In the genomic region with DNA sequence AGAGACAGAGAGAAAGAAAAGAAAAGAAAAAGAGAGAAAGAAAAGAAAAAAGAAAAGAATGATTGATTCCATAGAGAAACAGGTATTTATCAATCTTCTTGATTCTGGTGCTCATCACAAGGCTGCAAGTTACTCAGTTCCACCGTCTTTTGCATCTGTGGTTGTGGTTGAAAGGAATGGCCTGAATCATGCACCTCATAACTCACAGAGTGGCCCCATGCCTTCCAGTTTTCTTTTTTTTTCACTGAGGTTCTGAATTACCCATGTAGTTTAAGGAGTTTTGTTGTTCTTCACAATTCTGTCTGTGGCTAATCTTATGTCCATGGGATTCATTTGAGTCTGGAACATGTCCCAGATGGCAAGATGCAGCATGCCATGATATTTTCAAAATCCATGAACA, we compare ENCODE assay signal across 16 cellular contexts.
"Had no signal": no experiment of that assay in that cellular context is flagged by ENCODE, and none has a peak within 500 bp of the region (broad histone marks: within the 10 kb centered on the region; RNA-seq: fewer than 3 reads in every experiment).

No MANE protein-coding gene starts in this region.

- ATAC-seq: activated naive CD8-positive, alpha-beta T cell treated with anti-CD3 and anti-CD28 coated beads, Interleukin-2, amount 50 U/mL, for 24 hours; activated T-helper 17 cell treated with anti-CD3 and anti-CD28 coated beads, Interleukin-2, amount 50 U/mL, for 72 hours had no signal

- H3K27me3 Mint-ChIP-seq: type B pancreatic cell had no signal

- H3K4me1 Mint-ChIP-seq: activated naive CD8-positive, alpha-beta T cell treated with anti-CD3 and anti-CD28 coated beads, Interleukin-2, amount 50 U/mL, for 24 hours; activated T-helper 17 cell treated with anti-CD3 and anti-CD28 coated beads, Interleukin-2, amount 50 U/mL, for 72 hours; endodermal cell; nephron had no signal

- H3K27ac Mint-ChIP-seq: activated naive CD8-positive, alpha-beta T cell treated with anti-CD3 and anti-CD28 coated beads, Interleukin-2, amount 50 U/mL, for 24 hours; activated T-helper 17 cell treated with anti-CD3 and anti-CD28 coated beads, Interleukin-2, amount 50 U/mL, for 72 hours; endodermal cell; nephron; stimulated activated naive CD8-positive, alpha-beta T cell treated with anti-CD3 and anti-CD28 coated beads, Interleukin-15, Interleukin-2, amounts not matched to agents 100 ng/mL and 50 ng/mL, for 24 hours; type B pancreatic cell had no signal

- H3K27ac ChIP-seq: ascending aorta, dorsolateral prefrontal cortex, hepatocyte had no signal

- H3K9me3 Mint-ChIP-seq: activated naive CD8-positive, alpha-beta T cell treated with anti-CD3 and anti-CD28 coated beads, Interleukin-2, amount 50 U/mL, for 24 hours had no signal

- H3K4me2 ChIP-seq: hepatocyte, smooth muscle cell had no signal

- H3K4me1 ChIP-seq: ascending aorta had no signal

- H3K4me3 Mint-ChIP-seq: activated naive CD8-positive, alpha-beta T cell treated with anti-CD3 and anti-CD28 coated beads, Interleukin-2, amount 50 U/mL, for 24 hours; activated T-helper 17 cell treated with anti-CD3 and anti-CD28 coated beads, Interleukin-2, amount 50 U/mL, for 72 hours; endodermal cell; nephron; stimulated activated naive CD8-positive, alpha-beta T cell treated with anti-CD3 and anti-CD28 coated beads, Interleukin-15, Interleukin-2, amounts not matched to agents 100 ng/mL and 50 ng/mL, for 24 hours; type B pancreatic cell had no signal

- H3K27me3 ChIP-seq: ascending aorta, hepatocyte had no signal

- H3K4me3 ChIP-seq: ascending aorta, dorsolateral prefrontal cortex, hepatocyte, smooth muscle cell had no signal

- H3K79me2 ChIP-seq: hepatocyte had no signal

- H2AFZ ChIP-seq: hepatocyte had no signal

- H3K36me3 ChIP-seq: ascending aorta had no signal

- H3K9me3 ChIP-seq: ascending aorta had no signal

- DNase-seq: activated CD4-positive, alpha-beta T cell treated with anti-CD3 and anti-CD28 coated beads for 1 hour; activated CD4-positive, alpha-beta T cell treated with anti-CD3 and anti-CD28 coated beads, Interleukin-2, amount 50 U/mL, for 4 hours; activated naive CD4-positive, alpha-beta T cell treated with Interleukin-2 at 50 U/mL for 16 hours; activated naive CD8-positive, alpha-beta T cell treated with anti-CD3 and anti-CD28 coated beads, Interleukin-2, amount 50 U/mL, for 24 hours; dorsolateral prefrontal cortex; endodermal cell; mesendoderm; nucleus accumbens; posterior cingulate gyrus had no signal

- H3K36me3 Mint-ChIP-seq: type B pancreatic cell had no signal
